In the genomic region with DNA sequence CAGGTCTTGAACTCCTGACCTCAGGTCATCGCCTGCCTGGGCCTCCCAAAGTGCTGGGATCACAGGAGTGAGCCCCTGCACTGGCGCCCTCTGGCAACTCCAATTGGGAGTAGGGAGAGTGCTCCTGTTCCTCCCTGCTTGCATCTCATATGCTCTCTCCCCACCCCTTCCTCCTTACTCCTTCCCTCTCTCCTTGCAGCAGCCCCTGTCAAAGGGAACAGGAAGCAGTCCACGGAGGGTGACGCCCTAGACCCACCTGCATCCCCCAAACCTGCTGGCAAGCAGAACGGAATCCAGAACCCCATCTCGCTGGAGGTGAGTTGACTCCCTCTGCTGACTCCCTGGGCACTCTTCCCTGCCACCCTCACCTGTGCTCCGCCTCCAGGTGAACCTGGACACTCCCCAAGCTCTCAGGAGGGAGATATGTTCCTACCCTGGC, we compare ENCODE assay signal across 14 cellular contexts. TPM values are rescaled to one million over a fixed set of nuclear protein-coding genes. Genes with fewer than 3 reads are reported as not detected.
DNase-seq lines count a peak whose midpoint lies in the region; ATAC-seq and TF ChIP-seq lines count a peak whose summit lies in the region.
"Had no signal": no experiment of that assay in that cellular context is flagged by ENCODE, and none has a peak within 500 bp of the region (broad histone marks: within the 10 kb centered on the region; RNA-seq: fewer than 3 reads in every experiment).

No MANE protein-coding gene starts in this region.

- H3K4me1 Mint-ChIP-seq in CD4-positive, alpha-beta T cell (ENCODE audit: low read depth): peaks cover 55% of the 10 kb centered on the region
- peaks cover 9% of the 10 kb centered on the region for H3K4me1 Mint-ChIP-seq in brain
- H3K4me1 Mint-ChIP-seq in naive thymus-derived CD8-positive, alpha-beta T cell: peaks cover 23 to 56% (median 55%) of the 10 kb centered on the region in 4 donors

- H3K9me3 ChIP-seq in CD4-positive, alpha-beta T cell (ENCODE audit: control insufficient read depth, low read length): no peaks in the 10 kb centered on the region
- H3K9me3 ChIP-seq in HEK293 (ENCODE audit: control insufficient read depth, insufficient read depth, low read depth, low read length): no peaks in the 10 kb centered on the region

- no peaks in the 10 kb centered on the region for H3K27me3 Mint-ChIP-seq in CD4-positive, alpha-beta T cell
- H3K27me3 Mint-ChIP-seq in brain: peaks cover 2% of the 10 kb centered on the region
- H3K27me3 Mint-ChIP-seq in naive thymus-derived CD8-positive, alpha-beta T cell: no peaks in the 10 kb centered on the region

- H3K27ac ChIP-seq in CD4-positive, alpha-beta T cell (ENCODE audit: low read depth, low read length): no peak overlapping the region
- no peak overlapping the region for H3K27ac ChIP-seq in HEK293 (ENCODE audit: extremely low read depth, low read depth, low read length)

- H3K27ac Mint-ChIP-seq in CD4-positive, alpha-beta T cell: peak overlapping the region; percentile 87
- H3K27ac Mint-ChIP-seq in brain: peak overlapping the region in 3 of 5 experiments; percentile 41 to 90 (median 76)
- H3K27ac Mint-ChIP-seq in naive thymus-derived CD8-positive, alpha-beta T cell: peak overlapping the region; percentile 38 to 96 (median 82)
- H3K27ac Mint-ChIP-seq: CD14-positive monocyte had no signal

- no peak for ATAC-seq in CD4-positive, alpha-beta T cell (ENCODE audit: poor library complexity)
- no peak for ATAC-seq in naive thymus-derived CD8-positive, alpha-beta T cell
- no peak for ATAC-seq in GM21576 (IDR thresholded peaks at IDR 0.05; ENCODE audit: unreplicated experiment)

- H3K27me3 ChIP-seq in CD4-positive, alpha-beta T cell (ENCODE audit: control insufficient read depth, insufficient read depth, low read length): no peaks in the 10 kb centered on the region

- peaks cover 0 to 53% of the 10 kb centered on the region in 2 experiments; a peak in 1 of 3 replicates for H3K36me3 ChIP-seq in HEK293 (ENCODE audit: control insufficient read depth in 2 of 2, insufficient read depth in 1 of 2, low read length in 2 of 2)

- peaks cover 75% of the 10 kb centered on the region for H3K36me3 Mint-ChIP-seq in CD4-positive, alpha-beta T cell (ENCODE audit: low read depth)
- H3K36me3 Mint-ChIP-seq in brain: peaks cover 29% of the 10 kb centered on the region
- H3K36me3 Mint-ChIP-seq in naive thymus-derived CD8-positive, alpha-beta T cell: peaks cover 0 to 64% (median 12%) of the 10 kb centered on the region in 3 donors

- no peak overlapping the region for H3K4me3 ChIP-seq in HEK293 (ENCODE audit: low read depth, low read length)

- no peaks in the 10 kb centered on the region for H3K4me1 ChIP-seq in HEK293 (ENCODE audit: control insufficient read depth, insufficient read depth, low read length)

- H3K4me3 Mint-ChIP-seq in CD4-positive, alpha-beta T cell: peak overlapping the region; percentile 21
- H3K4me3 Mint-ChIP-seq in brain: no peak overlapping the region
- H3K4me3 Mint-ChIP-seq in naive thymus-derived CD8-positive, alpha-beta T cell: peak overlapping the region in 8 of 10 donors; percentile 18 to 77 (median 56)
- H3K4me3 Mint-ChIP-seq: CD14-positive monocyte had no signal

- CTCF ChIA-PET in CD4-positive, alpha-beta T cell (lab: Charles Lee): no interaction called here
- CTCF ChIA-PET in HEK293 (lab: Yijun Ruan, JAX): interaction anchor here (0.7 to 1.5 kb wide), 2 partner anchors 16 to 168 kb away, joined by 3 to 4 read pairs; no protein-coding TSS in a partner anchor

- DNase-seq in CD4-positive, alpha-beta T cell: no peak
- DNase-seq in naive thymus-derived CD8-positive, alpha-beta T cell: no peak
- DNase-seq in NCI-H69 (lab: John Stamatoyannopoulos, UW) (no peak), islet precursor cell (no peak)
- DNase-seq: effector CD8-positive, alpha-beta T cell; kidney; MV-4-11; SHP77 had no signal

- no peaks in the 10 kb centered on the region for H3K9me3 Mint-ChIP-seq in CD4-positive, alpha-beta T cell
- H3K9me3 Mint-ChIP-seq in brain: peaks cover 2 to 14% (median 5%) of the 10 kb centered on the region in 5 experiments
- H3K9me3 Mint-ChIP-seq in naive thymus-derived CD8-positive, alpha-beta T cell: no peaks in the 10 kb centered on the region

- POLR2A ChIA-PET in CD4-positive, alpha-beta T cell (lab: Charles Lee): interaction anchor here (4.1 kb wide), 1 partner anchor 9 kb away, joined by 35 read pairs; a partner anchor contains a TSS
- POLR2A ChIA-PET in HEK293 (lab: Yijun Ruan, JAX): interaction anchor here (1.3 kb wide), 1 partner anchor 140 kb away, joined by 5 read pairs; no protein-coding TSS in a partner anchor
- POLR2A ChIA-PET in naive thymus-derived CD8-positive, alpha-beta T cell (lab: Charles Lee): interaction anchor here (0.5 to 4.4 kb wide), 6 partner anchors 8 to 244 kb away, joined by 3 to 52 read pairs (median 3); a partner anchor contains a TSS

- intact Hi-C loops in CD4-positive, alpha-beta T cell (cut with DNase I, micrococcal nuclease): no loop called here

- no peak for TF ChIP-seq CTCF in CD4-positive, alpha-beta T cell (IDR thresholded peaks at IDR 0.05)
- TF ChIP-seq CTCF in HEK293 (tag by site-specific recombination; IDR thresholded peaks at IDR 0.05) (0 out of 2 replicates have a peak, but pooled peaks have one; percentile 18), brain (conservative IDR thresholded peaks at IDR 0.05) (no peak)

TF ChIP-seq in HEK293, 187 proteins besides CTCF, POLR2A, EP300 and RAD21:
- TF ChIP-seq SCRT1 (tag by site-specific recombination; IDR thresholded peaks at IDR 0.05; ENCODE audit: borderline replicate concordance) (no peak), SP3 (tag by site-specific recombination; IDR thresholded peaks at IDR 0.05) (no peak), ZBTB1 (tag by site-specific recombination; IDR thresholded peaks at IDR 0.05) (no peak), ZNF624 (tag by site-specific recombination; IDR thresholded peaks at IDR 0.05) (no peak)
- TF ChIP-seq, protein P1, sequence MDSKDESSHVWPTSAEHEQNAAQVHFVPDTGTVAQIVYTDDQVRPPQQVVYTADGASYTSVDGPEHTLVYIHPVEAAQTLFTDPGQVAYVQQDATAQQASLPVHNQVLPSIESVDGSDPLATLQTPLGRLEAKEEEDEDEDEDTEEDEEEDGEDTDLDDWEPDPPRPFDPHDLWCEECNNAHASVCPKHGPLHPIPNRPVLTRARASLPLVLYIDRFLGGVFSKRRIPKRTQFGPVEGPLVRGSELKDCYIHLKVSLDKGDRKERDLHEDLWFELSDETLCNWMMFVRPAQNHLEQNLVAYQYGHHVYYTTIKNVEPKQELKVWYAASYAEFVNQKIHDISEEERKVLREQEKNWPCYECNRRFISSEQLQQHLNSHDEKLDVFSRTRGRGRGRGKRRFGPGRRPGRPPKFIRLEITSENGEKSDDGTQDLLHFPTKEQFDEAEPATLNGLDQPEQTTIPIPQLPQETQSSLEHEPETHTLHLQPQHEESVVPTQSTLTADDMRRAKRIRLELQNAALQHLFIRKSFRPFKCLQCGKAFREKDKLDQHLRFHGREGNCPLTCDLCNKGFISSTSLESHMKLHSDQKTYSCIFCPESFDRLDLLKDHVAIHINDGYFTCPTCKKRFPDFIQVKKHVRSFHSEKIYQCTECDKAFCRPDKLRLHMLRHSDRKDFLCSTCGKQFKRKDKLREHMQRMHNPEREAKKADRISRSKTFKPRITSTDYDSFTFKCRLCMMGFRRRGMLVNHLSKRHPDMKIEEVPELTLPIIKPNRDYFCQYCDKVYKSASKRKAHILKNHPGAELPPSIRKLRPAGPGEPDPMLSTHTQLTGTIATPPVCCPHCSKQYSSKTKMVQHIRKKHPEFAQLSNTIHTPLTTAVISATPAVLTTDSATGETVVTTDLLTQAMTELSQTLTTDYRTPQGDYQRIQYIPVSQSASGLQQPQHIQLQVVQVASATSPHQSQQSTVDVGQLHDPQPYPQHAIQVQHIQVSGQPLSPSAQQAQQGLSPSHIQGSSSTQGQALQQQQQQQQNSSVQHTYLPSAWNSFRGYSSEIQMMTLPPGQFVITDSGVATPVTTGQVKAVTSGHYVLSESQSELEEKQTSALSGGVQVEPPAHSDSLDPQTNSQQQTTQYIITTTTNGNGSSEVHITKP (tag by site-specific recombination; IDR thresholded peaks at IDR 0.05): no peak
TF ChIP-seq in HEK293: peak in this region for 0.

RNA-seq across cellular contexts. Expression of a gene that starts 10.7 kb away (rescaled TPM):
- 100 to 1,000 TPM; 326 to 342 TPM for total RNA-seq in CD4-positive, alpha-beta T cell
- 10.4 TPM for polyA plus RNA-seq in brain (ENCODE audit: insufficient read depth, low read depth, low replicate concordance)
- total RNA-seq in naive thymus-derived CD8-positive, alpha-beta T cell: 100 to 1,000 TPM; 100 to 108 TPM
- 100 to 1,000 TPM in 1 of 3 donors, 10 to 100 TPM in 2; 41.7 to 101 (median 55.2) TPM for polyA plus RNA-seq in naive thymus-derived CD8-positive, alpha-beta T cell

RNA-seq across cellular contexts. Expression of a gene that starts 42.1 kb away (rescaled TPM):
- total RNA-seq in CD4-positive, alpha-beta T cell: not detected
- polyA plus RNA-seq in brain (ENCODE audit: insufficient read depth, low read depth, low replicate concordance): not detected
- total RNA-seq in naive thymus-derived CD8-positive, alpha-beta T cell: under 1 TPM in 1 of 2 experiments, not detected in 1; 0.39 TPM
- polyA plus RNA-seq in naive thymus-derived CD8-positive, alpha-beta T cell: under 1 TPM in 1 of 3 donors, not detected in 2; 0.16 TPM
- total RNA-seq: HT1080, pulmonary artery endothelial cell had no signal
- polyA plus RNA-seq: CD14-positive monocyte had no signal

Comparison
In these comparisons a context has a peak if more than half of its experiments do, and no peak if none do; other contexts are left out.
1. H3K4me3 Mint-ChIP-seq: peak in CD4-positive, alpha-beta T cell (single experiment) and naive thymus-derived CD8-positive, alpha-beta T cell (8 of 10); none in brain (0 of 5).
2. Peak in every context shown above with its lines, with median percentiles within 50 percentile points of each other: H3K27ac Mint-ChIP-seq.